Comparison of ENCODE assay signal across 8 cellular contexts in the genomic region with DNA sequence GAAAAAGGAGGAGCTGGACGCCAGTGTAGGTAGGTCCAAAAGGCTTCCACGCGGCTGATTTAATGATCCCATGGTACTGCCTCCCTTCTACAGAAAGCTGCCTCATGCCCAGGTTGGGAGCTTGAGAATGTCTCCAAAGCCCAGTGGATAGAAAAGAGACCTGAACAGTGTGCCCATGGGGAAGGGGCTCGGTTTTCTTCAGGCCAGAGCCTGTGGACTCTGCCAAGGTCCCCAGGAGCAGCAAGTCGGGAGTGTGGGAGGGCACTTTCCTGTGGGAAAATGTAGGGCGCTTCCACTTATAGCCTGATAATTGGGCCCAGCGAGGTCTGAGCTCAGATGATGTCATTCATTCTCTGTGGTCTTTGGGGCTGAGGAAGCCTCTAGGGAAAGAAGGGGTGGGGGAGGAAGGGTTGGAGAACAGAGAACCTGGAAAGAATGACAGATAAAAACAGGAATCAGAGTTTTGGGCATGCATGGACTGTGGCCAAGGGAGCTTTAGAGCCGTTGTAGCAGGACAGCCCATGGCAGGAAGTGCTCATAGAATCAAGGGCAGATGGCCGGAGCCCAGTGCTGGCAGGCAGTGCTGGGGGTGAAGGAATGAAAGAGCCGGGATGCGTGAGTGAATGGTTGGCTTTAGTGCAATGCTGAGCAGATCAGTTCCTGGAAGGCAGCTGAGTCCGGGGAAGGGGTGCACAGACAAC. TPM values are rescaled to one million over a fixed set of nuclear protein-coding genes. Genes with fewer than 3 reads are reported as not detected.
A peak's percentile ranks its signal among the peaks of the same experiment; 100 is the strongest.
DNase-seq lines count a peak whose midpoint lies in the region.

No MANE protein-coding gene starts in this region.

- no peak overlapping the region for H3K27ac Mint-ChIP-seq in activated T-helper 1 cell treated with anti-CD3 and anti-CD28 coated beads, Interleukin-12 subunit alpha, Interleukin-12 subunit beta, Interleukin-2, Interleukin-4 antibody, amounts not matched to agents 30 ng/mL and 10 ng/mL and 1 ng/mL, durations not matched to agents 14 hours and 24 hours and 36 hours

- H3K4me1 Mint-ChIP-seq in activated T-helper 1 cell treated with anti-CD3 and anti-CD28 coated beads, Interleukin-12 subunit alpha, Interleukin-12 subunit beta, Interleukin-2, Interleukin-4 antibody, amounts not matched to agents 30 ng/mL and 10 ng/mL and 1 ng/mL, durations not matched to agents 14 hours and 24 hours and 36 hours (ENCODE audit: low read depth) = no peaks in the 10 kb centered on the region

- no peak overlapping the region for H3K4me3 Mint-ChIP-seq in activated T-helper 1 cell treated with anti-CD3 and anti-CD28 coated beads, Interleukin-12 subunit alpha, Interleukin-12 subunit beta, Interleukin-2, Interleukin-4 antibody, amounts not matched to agents 30 ng/mL and 10 ng/mL and 1 ng/mL, durations not matched to agents 14 hours and 24 hours and 36 hours

- intact Hi-C loops in head of caudate nucleus (cut with DNase I) = no loop called here
- intact Hi-C loops in activated T-helper 1 cell treated with anti-CD3 and anti-CD28 coated beads, Interleukin-12 subunit alpha, Interleukin-12 subunit beta, Interleukin-2, Interleukin-4 antibody, amounts not matched to agents 30 ng/mL and 10 ng/mL and 1 ng/mL, durations not matched to agents 14 hours and 24 hours and 36 hours (cut with micrococcal nuclease) = no loop called here

- H3K9me3 Mint-ChIP-seq in activated T-helper 1 cell treated with anti-CD3 and anti-CD28 coated beads, Interleukin-12 subunit alpha, Interleukin-12 subunit beta, Interleukin-2, Interleukin-4 antibody, amounts not matched to agents 30 ng/mL and 10 ng/mL and 1 ng/mL, durations not matched to agents 14 hours and 24 hours and 36 hours = no peaks in the 10 kb centered on the region

- H3K27me3 Mint-ChIP-seq in activated T-helper 1 cell treated with anti-CD3 and anti-CD28 coated beads, Interleukin-12 subunit alpha, Interleukin-12 subunit beta, Interleukin-2, Interleukin-4 antibody, amounts not matched to agents 30 ng/mL and 10 ng/mL and 1 ng/mL, durations not matched to agents 14 hours and 24 hours and 36 hours (ENCODE audit: insufficient read depth) = peaks cover 8% of the 10 kb centered on the region

- H3K36me3 Mint-ChIP-seq in activated T-helper 1 cell treated with anti-CD3 and anti-CD28 coated beads, Interleukin-12 subunit alpha, Interleukin-12 subunit beta, Interleukin-2, Interleukin-4 antibody, amounts not matched to agents 30 ng/mL and 10 ng/mL and 1 ng/mL, durations not matched to agents 14 hours and 24 hours and 36 hours (ENCODE audit: low read depth) = no peaks in the 10 kb centered on the region

- DNase-seq in GM03348 (ENCODE audit: low spot score) (peak; percentile 61), amniotic epithelial cell (ENCODE audit: low read depth) (peak; percentile 23), head of caudate nucleus (peak in 33 of 42 donors; percentile 8 to 84 (median 44)), pulmonary artery endothelial cell (ENCODE audit: low read depth, low spot score) (peak; percentile 29), NCI-H774 (lab: John Stamatoyannopoulos, UW) (no peak), SKM-1 treated with dmso at 0.1 percent for 144 hours (lab: John Stamatoyannopoulos, UW; ENCODE audit: unreplicated experiment) (no peak), NK-92 (lab: John Stamatoyannopoulos, UW; ENCODE audit: unreplicated experiment) (no peak)
- DNase-seq in activated T-helper 1 cell treated with anti-CD3 and anti-CD28 coated beads, Interleukin-12 subunit alpha, Interleukin-12 subunit beta, Interleukin-2, Interleukin-4 antibody, amounts not matched to agents 30 ng/mL and 10 ng/mL and 1 ng/mL, durations not matched to agents 14 hours and 24 hours and 36 hours (ENCODE audit: low spot score) = no peak

RNA-seq across cellular contexts. Expression of a gene that starts 42.5 kb away (rescaled TPM):
- total RNA-seq in pulmonary artery endothelial cell = 19.4 and 25.9 TPM in 2 replicates
- 0.26 and 0.32 TPM in 2 replicates for total RNA-seq in activated T-helper 1 cell treated with anti-CD3 and anti-CD28 coated beads, Interleukin-12 subunit alpha, Interleukin-12 subunit beta, Interleukin-2, Interleukin-4 antibody, amounts not matched to agents 30 ng/mL and 10 ng/mL and 1 ng/mL, durations not matched to agents 14 hours and 24 hours and 36 hours

Comparison
In these comparisons a context has a peak if more than half of its experiments do, and no peak if none do; other contexts are left out.
1. DNase-seq: peak in GM03348 (single experiment), amniotic epithelial cell (single experiment), head of caudate nucleus (33 of 42) and pulmonary artery endothelial cell (single experiment); none in NCI-H774 (single experiment), activated T-helper 1 cell treated with anti-CD3 and anti-CD28 coated beads, Interleukin-12 subunit alpha, Interleukin-12 subunit beta, Interleukin-2, Interleukin-4 antibody, amounts not matched to agents 30 ng/mL and 10 ng/mL and 1 ng/mL, durations not matched to agents 14 hours and 24 hours and 36 hours (single experiment), SKM-1 treated with dmso at 0.1 percent for 144 hours (single experiment) and NK-92 (single experiment).
2. RNA of a gene that starts 42.5 kb away (total RNA-seq): 19.4 to 25.9 TPM in pulmonary artery endothelial cell; 0.26 to 0.32 TPM in activated T-helper 1 cell treated with anti-CD3 and anti-CD28 coated beads, Interleukin-12 subunit alpha, Interleukin-12 subunit beta, Interleukin-2, Interleukin-4 antibody, amounts not matched to agents 30 ng/mL and 10 ng/mL and 1 ng/mL, durations not matched to agents 14 hours and 24 hours and 36 hours; every median in the first group is over 10 times any median in the second.